In genomic region chr7:41979834-41980307, GRCh38 we compare ENCODE assay signal across 8 cellular contexts.
DNase-seq lines count a peak whose midpoint lies in the region; ATAC-seq and TF ChIP-seq lines count a peak whose summit lies in the region.

No MANE protein-coding gene starts in this region.

- H3K36me3 ChIP-seq in BE2C (no peaks in the 10 kb centered on the region), upper lobe of right lung (no peaks in the 10 kb centered on the region)

- H3K9me3 ChIP-seq in BE2C (no peaks in the 10 kb centered on the region), upper lobe of right lung (no peaks in the 10 kb centered on the region)

- POLR2A ChIA-PET in WTC11 (lab: Charles Lee): no interaction called here
- POLR2A ChIA-PET in activated CD4-positive, alpha-beta memory T cell treated with anti-CD3 and anti-CD28 coated beads for 36 hours (lab: Charles Lee): no interaction called here

- H3K27ac Mint-ChIP-seq in WTC11: no peak overlapping the region
- no peak overlapping the region for H3K27ac Mint-ChIP-seq in activated CD4-positive, alpha-beta memory T cell treated with anti-CD3 and anti-CD28 coated beads for 36 hours

- no peaks in the 10 kb centered on the region for H3K27me3 ChIP-seq in BE2C
- H3K27me3 ChIP-seq in upper lobe of right lung: no peaks in the 10 kb centered on the region

- H3K27me3 Mint-ChIP-seq in WTC11 (ENCODE audit: low read depth): no peaks in the 10 kb centered on the region
- H3K27me3 Mint-ChIP-seq in activated CD4-positive, alpha-beta memory T cell treated with anti-CD3 and anti-CD28 coated beads for 36 hours: peaks cover 9% of the 10 kb centered on the region

- CTCF ChIA-PET in WTC11 (lab: Charles Lee): interaction anchor here (0.8 to 3.3 kb wide), 24 partner anchors 9 to 856 kb away, joined by 3 to 28 read pairs (median 4); no protein-coding TSS in a partner anchor
- CTCF ChIA-PET in activated CD4-positive, alpha-beta memory T cell treated with anti-CD3 and anti-CD28 coated beads for 36 hours (lab: Charles Lee): interaction anchor here (0.9 to 3.2 kb wide), 5 partner anchors 37 to 1281 kb away, joined by 4 to 13 read pairs (median 5); no protein-coding TSS in a partner anchor

- H3K4me3 ChIP-seq in BE2C (ENCODE audit: low read depth, low read length) (no peak overlapping the region), upper lobe of right lung (no peak overlapping the region)

- peaks cover 12% of the 10 kb centered on the region for H3K36me3 Mint-ChIP-seq in WTC11
- no peaks in the 10 kb centered on the region for H3K36me3 Mint-ChIP-seq in activated CD4-positive, alpha-beta memory T cell treated with anti-CD3 and anti-CD28 coated beads for 36 hours

- no peak overlapping the region for H3K4me3 Mint-ChIP-seq in WTC11
- H3K4me3 Mint-ChIP-seq in activated CD4-positive, alpha-beta memory T cell treated with anti-CD3 and anti-CD28 coated beads for 36 hours: no peak overlapping the region

- H3K4me1 ChIP-seq in BE2C (no peaks in the 10 kb centered on the region), upper lobe of right lung (peaks cover 23% of the 10 kb centered on the region)

- peaks cover 14% of the 10 kb centered on the region for H3K4me1 Mint-ChIP-seq in WTC11
- H3K4me1 Mint-ChIP-seq in activated CD4-positive, alpha-beta memory T cell treated with anti-CD3 and anti-CD28 coated beads for 36 hours (ENCODE audit: low read depth): no peaks in the 10 kb centered on the region

- no peaks in the 10 kb centered on the region for H3K9me3 Mint-ChIP-seq in WTC11
- H3K9me3 Mint-ChIP-seq in activated CD4-positive, alpha-beta memory T cell treated with anti-CD3 and anti-CD28 coated beads for 36 hours: no peaks in the 10 kb centered on the region

- intact Hi-C loops in upper lobe of right lung (cut with DNase I): no loop called here
- intact Hi-C loops in activated CD4-positive, alpha-beta memory T cell treated with anti-CD3 and anti-CD28 coated beads for 36 hours (cut with micrococcal nuclease): no loop called here

- no peak overlapping the region for H3K27ac ChIP-seq in upper lobe of right lung

- TF ChIP-seq CTCF in BE2C (IDR thresholded peaks at IDR 0.05; ENCODE audit: low read depth, low read length) (peak; percentile 54), WTC11 (IDR thresholded peaks at IDR 0.05) (peak; percentile 77), upper lobe of right lung (IDR thresholded peaks at IDR 0.05) (peak; percentile 67)

- no peak for DNase-seq in BE2C
- peak; percentile 37 for DNase-seq in WTC11 (ENCODE audit: low spot score)
- DNase-seq in iPS-NIHi7 (ENCODE audit: extremely low spot score): peak; percentile 68
- DNase-seq in upper lobe of right lung: no peak
- DNase-seq in activated CD4-positive, alpha-beta memory T cell treated with anti-CD3 and anti-CD28 coated beads for 36 hours: no peak
- DNase-seq in amniotic stem cell (lab: John Stamatoyannopoulos, UW): no peak

- ATAC-seq in HG02885 (IDR thresholded peaks at IDR 0.05; ENCODE audit: poor library complexity, unreplicated experiment) (peak; percentile 66), WTC11 (peak; percentile 86), upper lobe of right lung (peak; percentile 37), HG02623 (IDR thresholded peaks at IDR 0.05; ENCODE audit: unreplicated experiment) (no peak)

TF ChIP-seq in WTC11, 78 proteins besides CTCF, POLR2A, EP300 and RAD21 (continues in another document):
- TF ChIP-seq ESRRA (CRISPR knock-in tag; IDR thresholded peaks at IDR 0.05; ENCODE audit: borderline replicate concordance): no peak
- no peak for TF ChIP-seq IRF2 (CRISPR knock-in tag; IDR thresholded peaks at IDR 0.05; ENCODE audit: borderline replicate concordance, low read depth)
- no peak for TF ChIP-seq EMX1 (CRISPR knock-in tag; IDR thresholded peaks at IDR 0.05)
- no peak for TF ChIP-seq SMAD4 (CRISPR knock-in tag; IDR thresholded peaks at IDR 0.05)
- TF ChIP-seq CDX4 (CRISPR knock-in tag; IDR thresholded peaks at IDR 0.05; ENCODE audit: borderline replicate concordance): no peak
- no peak for TF ChIP-seq NR3C1 (CRISPR knock-in tag; conservative IDR thresholded peaks at IDR 0.05; ENCODE audit: low read depth)
- TF ChIP-seq PRRX2 (CRISPR knock-in tag; IDR thresholded peaks at IDR 0.05): no peak
- TF ChIP-seq MYBL2 (CRISPR knock-in tag; IDR thresholded peaks at IDR 0.05): no peak
- no peak for TF ChIP-seq ZNF671 (CRISPR knock-in tag; IDR thresholded peaks at IDR 0.05)
- no peak for TF ChIP-seq FOXP4 (CRISPR knock-in tag; IDR thresholded peaks at IDR 0.05)
- no peak for TF ChIP-seq MAX (CRISPR knock-in tag; IDR thresholded peaks at IDR 0.05)
- no peak for TF ChIP-seq ZNF281 (CRISPR knock-in tag; IDR thresholded peaks at IDR 0.05)
- TF ChIP-seq USF2 (CRISPR knock-in tag; IDR thresholded peaks at IDR 0.05): no peak
- no peak for TF ChIP-seq IRF1 (CRISPR knock-in tag; IDR thresholded peaks at IDR 0.05)
- TF ChIP-seq SOX15 (CRISPR knock-in tag; IDR thresholded peaks at IDR 0.05): no peak

Comparison
In these comparisons a context has a peak if more than half of its experiments do, and no peak if none do; other contexts are left out.
1. DNase-seq: peak in WTC11 (single experiment) and iPS-NIHi7 (single experiment); none in BE2C (single experiment), upper lobe of right lung (single experiment), activated CD4-positive, alpha-beta memory T cell treated with anti-CD3 and anti-CD28 coated beads for 36 hours (single experiment) and amniotic stem cell (single experiment).
2. Peak in every context shown above with its lines, with median percentiles within 50 percentile points of each other: CTCF ChIP-seq.